Comparison of ENCODE assay signal across 15 cellular contexts in genomic region chr13:40024962-40025714, GRCh38.
DNase-seq lines count a peak whose midpoint lies in the region; ATAC-seq, FAIRE-seq and TF ChIP-seq lines count a peak whose summit lies in the region.
"Had no signal": no experiment of that assay in that cellular context is flagged by ENCODE, and none has a peak within 500 bp of the region (broad histone marks: within the 10 kb centered on the region; RNA-seq: fewer than 3 reads in every experiment).

No MANE protein-coding gene starts in this region.

- in situ Hi-C loops in HepG2 (cut with HindIII; ENCODE audit: extremely low pct_ligation_motif_present, low pct_unique_long_range_greater_than_20kb), result no loop called here

- TF ChIP-seq RAD21 in liver (IDR thresholded peaks at IDR 0.05) (no peak), HepG2 (CRISPR knock-in tag; IDR thresholded peaks at IDR 0.05) (no peak)

- H3K36me3 ChIP-seq in liver (ENCODE audit: control insufficient read depth in 4 of 4, insufficient read depth in 3 of 4, low read depth in 1 of 4, low read length in 3 of 4), result no peaks in the 10 kb centered on the region
- no peaks in the 10 kb centered on the region for H3K36me3 ChIP-seq in HepG2 (replicated peaks in 1 of 2; ENCODE audit: control insufficient read depth in 1 of 2, insufficient read depth in 2 of 2, low read length in 2 of 2)

- no peak for ATAC-seq in HepG2
- no peak for ATAC-seq in stimulated activated memory B cell treated with anti-CD40 and anti-IgM and Interleukin-4, amounts not matched to agents 10 μg/mL and 1 μg/mL and 100 μg/mL, for 72 hours

- H3K4me1 Mint-ChIP-seq in activated CD4-positive, alpha-beta memory T cell treated with anti-CD3 and anti-CD28 coated beads for 36 hours (ENCODE audit: low read depth), result peaks cover 44% of the 10 kb centered on the region
- peaks cover 28% of the 10 kb centered on the region for H3K4me1 Mint-ChIP-seq in activated CD4-positive, alpha-beta memory T cell treated with anti-CD3 and anti-CD28 coated beads, Interleukin-2, amount 10 ng/mL, durations not matched to agents 7 days and 5 days
- H3K4me1 Mint-ChIP-seq in stimulated activated memory B cell treated with anti-CD40 and anti-IgM and Interleukin-4, amounts not matched to agents 10 μg/mL and 1 μg/mL and 100 μg/mL, for 72 hours, result peaks cover 36% of the 10 kb centered on the region
- peaks cover 7% of the 10 kb centered on the region for H3K4me1 Mint-ChIP-seq in mesothelial cell of epicardium
- H3K4me1 Mint-ChIP-seq: CD14-positive monocyte had no signal

- H3K4me1 ChIP-seq in liver (ENCODE audit: control insufficient read depth in 4 of 4, insufficient read depth in 4 of 4, low read length in 3 of 4) (no peaks in the 10 kb centered on the region), HepG2 (ENCODE audit: insufficient read depth, low read length) (no peaks in the 10 kb centered on the region)
- H3K4me1 ChIP-seq: Caco-2 had no signal

- CTCF ChIA-PET in activated CD4-positive, alpha-beta memory T cell treated with anti-CD3 and anti-CD28 coated beads for 36 hours (lab: Charles Lee), result interaction anchor here (0.6 to 3.0 kb wide), 7 partner anchors 35 to 248 kb away, joined by 3 to 19 read pairs (median 4); no protein-coding TSS in a partner anchor
- CTCF ChIA-PET in activated CD4-positive, alpha-beta memory T cell treated with anti-CD3 and anti-CD28 coated beads, Interleukin-2, amount 10 ng/mL, durations not matched to agents 7 days and 5 days (lab: Charles Lee), result no interaction called here
- CTCF ChIA-PET in HepG2 (lab: Yijun Ruan, JAX; ENCODE audit: low intra/inter-chr PET ratio, low total read pairs), result no interaction called here

- no peak overlapping the region for H3K4me2 ChIP-seq in HepG2 (ENCODE audit: low read depth, low read length)

- H3K27ac ChIP-seq in liver (ENCODE audit: low read depth in 1 of 2, low read length in 2 of 2), result no peak overlapping the region
- no peak overlapping the region for H3K27ac ChIP-seq in HepG2 (ENCODE audit: extremely low read length, insufficient read depth, low read length)
- H3K27ac ChIP-seq in dorsolateral prefrontal cortex, result no peak overlapping the region

- WGBS in liver, result 62% methylated on average over 4 of the region's 4 CpGs
- WGBS in HepG2 (ENCODE audit: low lambda C conversion rate), result 31% methylated on average over 4 of the region's 4 CpGs

- peak overlapping the region; percentile 51 for H3K27ac Mint-ChIP-seq in activated CD4-positive, alpha-beta memory T cell treated with anti-CD3 and anti-CD28 coated beads for 36 hours
- H3K27ac Mint-ChIP-seq in activated CD4-positive, alpha-beta memory T cell treated with anti-CD3 and anti-CD28 coated beads, Interleukin-2, amount 10 ng/mL, durations not matched to agents 7 days and 5 days, result no peak overlapping the region
- peak overlapping the region; percentile 93 for H3K27ac Mint-ChIP-seq in stimulated activated memory B cell treated with anti-CD40 and anti-IgM and Interleukin-4, amounts not matched to agents 10 μg/mL and 1 μg/mL and 100 μg/mL, for 72 hours
- H3K27ac Mint-ChIP-seq in mesothelial cell of epicardium, result no peak overlapping the region

- no peak overlapping the region for H2AFZ ChIP-seq in HepG2 (ENCODE audit: low read length)

- POLR2A ChIA-PET in activated CD4-positive, alpha-beta memory T cell treated with anti-CD3 and anti-CD28 coated beads for 36 hours (lab: Charles Lee), result interaction anchor here (1.1 to 1.6 kb wide), 2 partner anchors 34 to 110 kb away, joined by 3 to 5 read pairs; no protein-coding TSS in a partner anchor
- POLR2A ChIA-PET in activated CD4-positive, alpha-beta memory T cell treated with anti-CD3 and anti-CD28 coated beads, Interleukin-2, amount 10 ng/mL, durations not matched to agents 7 days and 5 days (lab: Charles Lee), result interaction anchor here (1.3 kb wide), 1 partner anchor 13 kb away, joined by 3 read pairs; no protein-coding TSS in a partner anchor
- POLR2A ChIA-PET in HepG2 (lab: Yijun Ruan, JAX), result no interaction called here

- FAIRE-seq in HepG2 (lab: Jason Lieb, UNC), result no peak
- FAIRE-seq: H54 had no signal

- no peaks in the 10 kb centered on the region for H3K36me3 Mint-ChIP-seq in activated CD4-positive, alpha-beta memory T cell treated with anti-CD3 and anti-CD28 coated beads for 36 hours
- H3K36me3 Mint-ChIP-seq in activated CD4-positive, alpha-beta memory T cell treated with anti-CD3 and anti-CD28 coated beads, Interleukin-2, amount 10 ng/mL, durations not matched to agents 7 days and 5 days (ENCODE audit: low read depth), result no peaks in the 10 kb centered on the region
- H3K36me3 Mint-ChIP-seq in stimulated activated memory B cell treated with anti-CD40 and anti-IgM and Interleukin-4, amounts not matched to agents 10 μg/mL and 1 μg/mL and 100 μg/mL, for 72 hours, result no peaks in the 10 kb centered on the region
- peaks cover 2% of the 10 kb centered on the region for H3K36me3 Mint-ChIP-seq in mesothelial cell of epicardium
- H3K36me3 Mint-ChIP-seq: CD14-positive monocyte had no signal

- BruUV-seq in HepG2 (replicated peaks; lab: Mats Ljungman, UMichigan), result no TSS peak

- H3K9me3 Mint-ChIP-seq in activated CD4-positive, alpha-beta memory T cell treated with anti-CD3 and anti-CD28 coated beads for 36 hours, result no peaks in the 10 kb centered on the region
- H3K9me3 Mint-ChIP-seq in activated CD4-positive, alpha-beta memory T cell treated with anti-CD3 and anti-CD28 coated beads, Interleukin-2, amount 10 ng/mL, durations not matched to agents 7 days and 5 days, result no peaks in the 10 kb centered on the region
- no peaks in the 10 kb centered on the region for H3K9me3 Mint-ChIP-seq in stimulated activated memory B cell treated with anti-CD40 and anti-IgM and Interleukin-4, amounts not matched to agents 10 μg/mL and 1 μg/mL and 100 μg/mL, for 72 hours
- peaks cover 14% of the 10 kb centered on the region for H3K9me3 Mint-ChIP-seq in mesothelial cell of epicardium

- H3K4me3 ChIP-seq in liver (ENCODE audit: low read depth in 1 of 3, low read length in 3 of 3) (no peak overlapping the region), HepG2 (replicated peaks in 1 of 3; ENCODE audit: insufficient read depth in 1 of 3, low read depth in 2 of 3, low read length in 3 of 3) (no peak overlapping the region), fibroblast of mammary gland (ENCODE audit: control insufficient read depth, low read depth, low read length) (no peak overlapping the region), dorsolateral prefrontal cortex (no peak overlapping the region)

- intact Hi-C loops in activated CD4-positive, alpha-beta memory T cell treated with anti-CD3 and anti-CD28 coated beads for 36 hours (cut with micrococcal nuclease), result loop anchor here (5.0 to 10.0 kb wide), 3 partner anchors 490 to 980 kb away; no protein-coding TSS in a partner anchor
- intact Hi-C loops in HepG2 (cut with micrococcal nuclease; ENCODE audit: unreplicated experiment), result no loop called here
- intact Hi-C loops in dorsolateral prefrontal cortex (cut with DNase I), result no loop called here

- H3K4me3 Mint-ChIP-seq in activated CD4-positive, alpha-beta memory T cell treated with anti-CD3 and anti-CD28 coated beads for 36 hours, result no peak overlapping the region
- H3K4me3 Mint-ChIP-seq in activated CD4-positive, alpha-beta memory T cell treated with anti-CD3 and anti-CD28 coated beads, Interleukin-2, amount 10 ng/mL, durations not matched to agents 7 days and 5 days, result no peak overlapping the region
- no peak overlapping the region for H3K4me3 Mint-ChIP-seq in stimulated activated memory B cell treated with anti-CD40 and anti-IgM and Interleukin-4, amounts not matched to agents 10 μg/mL and 1 μg/mL and 100 μg/mL, for 72 hours
- no peak overlapping the region for H3K4me3 Mint-ChIP-seq in mesothelial cell of epicardium
- H3K4me3 Mint-ChIP-seq: CD14-positive monocyte had no signal

- TF ChIP-seq POLR2A in HepG2 (IDR thresholded peaks at IDR 0.05; ENCODE audit: insufficient read depth in 1 of 2, low read depth in 2 of 2, low read length in 2 of 2), result no peak

- H3K9me3 ChIP-seq in liver (ENCODE audit: control insufficient read depth in 4 of 4, low read length in 3 of 4), result no peaks in the 10 kb centered on the region
- no peaks in the 10 kb centered on the region for H3K9me3 ChIP-seq in HepG2 (ENCODE audit: low read length)
- H3K9me3 ChIP-seq: Caco-2 had no signal

- no peaks in the 10 kb centered on the region for H3K79me2 ChIP-seq in HepG2 (ENCODE audit: insufficient read depth, low read length)

- H3K9ac ChIP-seq in liver (ENCODE audit: low read depth in 1 of 2, low read length in 2 of 2) (no peak overlapping the region), HepG2 (ENCODE audit: insufficient read depth, low read depth, low read length) (no peak overlapping the region)

- no peaks in the 10 kb centered on the region for H4K20me1 ChIP-seq in HepG2 (ENCODE audit: insufficient read depth, low read length)

- TF ChIP-seq CTCF in liver (IDR thresholded peaks at IDR 0.05; ENCODE audit: low read depth, low read length, missing input control) (no peak), HepG2 (CRISPR knock-in tag; IDR thresholded peaks at IDR 0.05) (no peak), fibroblast of mammary gland (conservative IDR thresholded peaks at IDR 0.05; ENCODE audit: control insufficient read depth, insufficient read depth, low read depth, low read length) (no peak), mesothelial cell of epicardium (IDR thresholded peaks at IDR 0.05; ENCODE audit: unreplicated experiment) (no peak), dorsolateral prefrontal cortex (IDR thresholded peaks at IDR 0.05 in 54 of 56, conservative IDR thresholded peaks at IDR 0.05 in 2 of 56; ENCODE audit: low read depth in 1 of 56, partially characterized antibody in 56 of 56) (no peak)

- H3K27me3 ChIP-seq in liver (ENCODE audit: control insufficient read depth in 4 of 4, insufficient read depth in 4 of 4, low read length in 3 of 4) (no peaks in the 10 kb centered on the region), HepG2 (ENCODE audit: control insufficient read depth in 1 of 2, insufficient read depth in 2 of 2, low read length in 2 of 2) (no peaks in the 10 kb centered on the region; a peak in 1 of 5 replicates), dorsolateral prefrontal cortex (peaks cover 0 to 4% (median 0%) of the 10 kb centered on the region in 45 donors)

- H3K27me3 Mint-ChIP-seq in activated CD4-positive, alpha-beta memory T cell treated with anti-CD3 and anti-CD28 coated beads for 36 hours, result peaks cover 5% of the 10 kb centered on the region
- H3K27me3 Mint-ChIP-seq in activated CD4-positive, alpha-beta memory T cell treated with anti-CD3 and anti-CD28 coated beads, Interleukin-2, amount 10 ng/mL, durations not matched to agents 7 days and 5 days, result peaks cover 28% of the 10 kb centered on the region
- H3K27me3 Mint-ChIP-seq in stimulated activated memory B cell treated with anti-CD40 and anti-IgM and Interleukin-4, amounts not matched to agents 10 μg/mL and 1 μg/mL and 100 μg/mL, for 72 hours, result no peaks in the 10 kb centered on the region
- no peaks in the 10 kb centered on the region for H3K27me3 Mint-ChIP-seq in mesothelial cell of epicardium (ENCODE audit: low read depth)

- no peak for DNase-seq in activated CD4-positive, alpha-beta memory T cell treated with anti-CD3 and anti-CD28 coated beads for 36 hours
- no peak for DNase-seq in activated CD4-positive, alpha-beta memory T cell treated with anti-CD3 and anti-CD28 coated beads, Interleukin-2, amount 10 ng/mL, durations not matched to agents 7 days and 5 days
- DNase-seq in HepG2 (ENCODE audit: low spot score), result no peak
- DNase-seq in fibroblast of mammary gland (ENCODE audit: low read depth), result peak; percentile 23
- DNase-seq in mesothelial cell of epicardium (ENCODE audit: low spot score in 2 of 2, unreplicated experiment in 2 of 2), result no peak
- no peak for DNase-seq in dorsolateral prefrontal cortex
- DNase-seq: Caco-2, NCI-H1417, NCI-H1930, NCI-H2171 treated with DMSO at 0.1 percent for 48 hours, NCI-H82 had no signal

- TF ChIP-seq EP300 in HepG2 (IDR thresholded peaks at IDR 0.05; ENCODE audit: low read depth in 2 of 2, low read length in 2 of 2) (no peak), HepG2 (CRISPR knock-in tag; IDR thresholded peaks at IDR 0.05; ENCODE audit: borderline replicate concordance) (no peak)

Comparison
In these comparisons a context has a peak if more than half of its experiments do, and no peak if none do; other contexts are left out.
1. H3K27ac Mint-ChIP-seq: peak in activated CD4-positive, alpha-beta memory T cell treated with anti-CD3 and anti-CD28 coated beads for 36 hours (single experiment) and stimulated activated memory B cell treated with anti-CD40 and anti-IgM and Interleukin-4, amounts not matched to agents 10 μg/mL and 1 μg/mL and 100 μg/mL, for 72 hours (single experiment); none in activated CD4-positive, alpha-beta memory T cell treated with anti-CD3 and anti-CD28 coated beads, Interleukin-2, amount 10 ng/mL, durations not matched to agents 7 days and 5 days (single experiment) and mesothelial cell of epicardium (single experiment).